3 cellular contexts compared by ENCODE assay signal in the genomic region with DNA sequence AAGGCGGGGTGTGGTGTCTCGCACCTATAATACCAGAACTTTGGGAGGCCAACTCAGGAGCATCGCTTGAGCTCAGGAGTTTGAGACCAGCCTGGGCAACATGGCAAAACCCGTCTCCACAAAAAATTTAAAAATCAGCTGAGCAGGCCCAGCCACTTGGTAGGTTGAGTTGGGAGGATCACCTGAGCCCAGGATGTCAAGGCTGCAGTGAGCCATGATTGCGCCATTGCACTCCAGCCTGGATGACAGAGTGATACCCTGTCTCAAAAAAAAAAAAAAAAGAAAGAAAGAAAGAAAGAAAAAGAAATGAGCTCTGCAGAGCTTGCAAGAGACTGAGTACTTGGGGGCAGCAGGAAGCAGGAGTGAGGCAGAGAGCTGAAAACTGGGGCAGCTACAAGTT. TPM values are rescaled to one million over a fixed set of nuclear protein-coding genes. Genes with fewer than 3 reads are reported as not detected.
"Had no signal": no experiment of that assay in that cellular context is flagged by ENCODE, and none has a peak within 500 bp of the region (broad histone marks: within the 10 kb centered on the region; RNA-seq: fewer than 3 reads in every experiment).

No MANE protein-coding gene starts in this region.

RNA-seq across cellular contexts. Expression of a gene that starts 51.3 kb away (rescaled TPM):
- total RNA-seq: activated CD8-positive, alpha-beta memory T cell treated with anti-CD3 and anti-CD28 coated beads for 36 hours; activated naive CD8-positive, alpha-beta T cell treated with anti-CD3 and anti-CD28 coated beads for 36 hours; ascending aorta had no signal
